ENCODE assay signal across 8 cellular contexts in the genomic region with DNA sequence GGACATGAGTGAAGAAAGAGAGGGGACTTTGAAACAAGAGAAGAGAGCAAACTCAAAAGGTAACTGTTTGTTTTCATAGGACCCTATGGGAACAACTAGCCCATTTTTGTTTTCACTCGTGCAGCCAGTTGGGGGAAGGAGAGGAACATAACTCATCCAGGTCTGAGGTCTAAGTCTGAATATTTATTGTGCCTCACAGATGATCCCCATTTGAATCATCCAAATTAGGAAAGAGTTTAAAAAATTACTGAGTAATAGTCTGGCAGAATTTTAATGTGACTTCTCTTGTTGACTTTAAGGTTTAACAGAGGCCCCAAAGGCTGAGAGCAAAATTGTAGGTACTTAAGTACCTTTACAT. TPM values are rescaled to one million over a fixed set of nuclear protein-coding genes. Genes with fewer than 3 reads are reported as not detected.
A peak's percentile ranks its signal among the peaks of the same experiment; 100 is the strongest.
DNase-seq lines count a peak whose midpoint lies in the region; ATAC-seq and TF ChIP-seq lines count a peak whose summit lies in the region.

No MANE protein-coding gene starts in this region.

- no peaks in the 10 kb centered on the region for H3K36me3 Mint-ChIP-seq in activated T-cell treated with anti-CD3 and anti-CD28 coated beads, Interleukin-2, amount 50 U/mL, for 72 hours (ENCODE audit: insufficient read depth in 2 of 2)
- no peaks in the 10 kb centered on the region for H3K36me3 Mint-ChIP-seq in activated CD4-positive, alpha-beta memory T cell treated with anti-CD3 and anti-CD28 coated beads for 36 hours

- H3K27me3 ChIP-seq in tibial nerve = no peaks in the 10 kb centered on the region

- no peak for TF ChIP-seq POLR2A in tibial nerve (IDR thresholded peaks at IDR 0.05)

- H3K27ac ChIP-seq in tibial nerve = peak overlapping the region in 3 of 4 donors; percentile 46 to 81 (median 55)

- no peaks in the 10 kb centered on the region for H3K27me3 Mint-ChIP-seq in activated T-cell treated with anti-CD3 and anti-CD28 coated beads, Interleukin-2, amount 50 U/mL, for 72 hours (ENCODE audit: low read depth)
- no peaks in the 10 kb centered on the region for H3K27me3 Mint-ChIP-seq in activated CD4-positive, alpha-beta memory T cell treated with anti-CD3 and anti-CD28 coated beads for 36 hours

- no peaks in the 10 kb centered on the region for H3K9me3 ChIP-seq in tibial nerve

- CTCF ChIA-PET in activated CD4-positive, alpha-beta memory T cell treated with anti-CD3 and anti-CD28 coated beads for 36 hours (lab: Charles Lee) = interaction anchor here (1.0 to 2.2 kb wide), 4 partner anchors 10 to 36 kb away, joined by 3 to 9 read pairs (median 4); no protein-coding TSS in a partner anchor

- H3K36me3 ChIP-seq in tibial nerve = no peaks in the 10 kb centered on the region

- peak overlapping the region; percentile 98 for H3K27ac Mint-ChIP-seq in activated T-cell treated with anti-CD3 and anti-CD28 coated beads, Interleukin-2, amount 50 U/mL, for 72 hours
- peak overlapping the region; percentile 85 for H3K27ac Mint-ChIP-seq in activated CD4-positive, alpha-beta memory T cell treated with anti-CD3 and anti-CD28 coated beads for 36 hours

- peak overlapping the region; percentile 85 to 100 for H3K4me3 Mint-ChIP-seq in activated T-cell treated with anti-CD3 and anti-CD28 coated beads, Interleukin-2, amount 50 U/mL, for 72 hours
- peak overlapping the region; percentile 80 for H3K4me3 Mint-ChIP-seq in activated CD4-positive, alpha-beta memory T cell treated with anti-CD3 and anti-CD28 coated beads for 36 hours

- no peak for TF ChIP-seq CTCF in tibial nerve (IDR thresholded peaks at IDR 0.05)

- H3K9me3 Mint-ChIP-seq in activated T-cell treated with anti-CD3 and anti-CD28 coated beads, Interleukin-2, amount 50 U/mL, for 72 hours = no peaks in the 10 kb centered on the region
- no peaks in the 10 kb centered on the region for H3K9me3 Mint-ChIP-seq in activated CD4-positive, alpha-beta memory T cell treated with anti-CD3 and anti-CD28 coated beads for 36 hours

- WGBS in tibial nerve, 2 donors = 13 to 19% methylated on average over 1 of the region's 1 CpG

- peak; percentile 73 to 82 for ATAC-seq in activated T-cell treated with anti-CD3 and anti-CD28 coated beads, Interleukin-2, amount 50 U/mL, for 72 hours (replicated peaks in 1 of 2)
- ATAC-seq in left colon = peak; percentile 17
- ATAC-seq in HG02571 (IDR thresholded peaks at IDR 0.05; ENCODE audit: unreplicated experiment) = no peak
- ATAC-seq in sciatic nerve = no peak

- H3K4me1 ChIP-seq in tibial nerve = no peaks in the 10 kb centered on the region

- no peak for TF ChIP-seq EP300 in tibial nerve (IDR thresholded peaks at IDR 0.05)

- peaks cover 36% of the 10 kb centered on the region for H3K4me1 Mint-ChIP-seq in activated T-cell treated with anti-CD3 and anti-CD28 coated beads, Interleukin-2, amount 50 U/mL, for 72 hours (ENCODE audit: low read depth)
- H3K4me1 Mint-ChIP-seq in activated CD4-positive, alpha-beta memory T cell treated with anti-CD3 and anti-CD28 coated beads for 36 hours (ENCODE audit: low read depth) = peaks cover 47% of the 10 kb centered on the region

- DNase-seq in activated T-cell treated with anti-CD3 and anti-CD28 coated beads, Interleukin-2, amount 50 U/mL, for 72 hours = peak; percentile 19 to 36
- no peak for DNase-seq in activated T-cell treated with anti-CD3 and anti-CD28 coated beads, Interleukin-2, amount 50 U/mL, for 1 hour
- DNase-seq in activated CD4-positive, alpha-beta memory T cell treated with anti-CD3 and anti-CD28 coated beads for 36 hours = no peak
- DNase-seq in left colon = no peak
- no peak for DNase-seq in tibial nerve (ENCODE audit: low spot score in 2 of 2)
- no peak for DNase-seq in sciatic nerve (ENCODE audit: low spot score)
- DNase-seq in NCI-H2029 (lab: John Stamatoyannopoulos, UW) = no peak

- intact Hi-C loops in activated CD4-positive, alpha-beta memory T cell treated with anti-CD3 and anti-CD28 coated beads for 36 hours (cut with micrococcal nuclease) = loop anchor here (1.0 to 10.0 kb wide), 7 partner anchors 9 to 755 kb away; partner anchors contain the start of genes BCAS2, CSDE1 and TRIM33
- intact Hi-C loops in left colon (cut with DNase I, micrococcal nuclease) (loop anchor here in 1 of 2 donors (10.0 kb wide), 1 partner anchor 45 kb away; no protein-coding TSS in a partner anchor), sciatic nerve (cut with DNase I) (no loop called here)

- POLR2A ChIA-PET in activated CD4-positive, alpha-beta memory T cell treated with anti-CD3 and anti-CD28 coated beads for 36 hours (lab: Charles Lee) = interaction anchor here (1.1 kb wide), 1 partner anchor 10 kb away, joined by 5 read pairs; the partner anchor contains the start of gene TSPAN2

- H3K4me3 ChIP-seq in tibial nerve = peak overlapping the region in 2 of 4 donors; percentile 34 to 39

RNA-seq across cellular contexts. Expression of gene TSPAN2, which starts 10.4 kb away (rescaled TPM):
- 1 to 10 TPM; 2.1 to 4.3 TPM for total RNA-seq in activated T-cell treated with anti-CD3 and anti-CD28 coated beads, Interleukin-2, amount 50 U/mL, for 72 hours
- total RNA-seq in activated CD4-positive, alpha-beta memory T cell treated with anti-CD3 and anti-CD28 coated beads for 36 hours = 1 to 10 TPM; 2.5 to 2.7 TPM
- 10 to 100 TPM in 1 of 2 donors, 1 to 10 TPM in 1; 3.3 to 12.1 TPM for total RNA-seq in left colon
- total RNA-seq in tibial nerve = 1 to 10 TPM in 3 of 4 donors, under 1 TPM in 1; 0.84 to 7.1 (median 3.2) TPM
- total RNA-seq in sciatic nerve = 2.9 TPM

Comparison
In these comparisons a context has a peak if more than half of its experiments do, and no peak if none do; other contexts are left out.
1. DNase-seq: peak in activated T-cell treated with anti-CD3 and anti-CD28 coated beads, Interleukin-2, amount 50 U/mL, for 72 hours (2 of 2); none in activated T-cell treated with anti-CD3 and anti-CD28 coated beads, Interleukin-2, amount 50 U/mL, for 1 hour (single experiment), activated CD4-positive, alpha-beta memory T cell treated with anti-CD3 and anti-CD28 coated beads for 36 hours (single experiment), left colon (0 of 2), tibial nerve (0 of 2), sciatic nerve (single experiment) and NCI-H2029 (single experiment).
2. ATAC-seq: peak in activated T-cell treated with anti-CD3 and anti-CD28 coated beads, Interleukin-2, amount 50 U/mL, for 72 hours (2 of 2) and left colon (single experiment); none in HG02571 (single experiment) and sciatic nerve (single experiment).